Comparison of ENCODE assay signal across 1 cellular context in the genomic region with DNA sequence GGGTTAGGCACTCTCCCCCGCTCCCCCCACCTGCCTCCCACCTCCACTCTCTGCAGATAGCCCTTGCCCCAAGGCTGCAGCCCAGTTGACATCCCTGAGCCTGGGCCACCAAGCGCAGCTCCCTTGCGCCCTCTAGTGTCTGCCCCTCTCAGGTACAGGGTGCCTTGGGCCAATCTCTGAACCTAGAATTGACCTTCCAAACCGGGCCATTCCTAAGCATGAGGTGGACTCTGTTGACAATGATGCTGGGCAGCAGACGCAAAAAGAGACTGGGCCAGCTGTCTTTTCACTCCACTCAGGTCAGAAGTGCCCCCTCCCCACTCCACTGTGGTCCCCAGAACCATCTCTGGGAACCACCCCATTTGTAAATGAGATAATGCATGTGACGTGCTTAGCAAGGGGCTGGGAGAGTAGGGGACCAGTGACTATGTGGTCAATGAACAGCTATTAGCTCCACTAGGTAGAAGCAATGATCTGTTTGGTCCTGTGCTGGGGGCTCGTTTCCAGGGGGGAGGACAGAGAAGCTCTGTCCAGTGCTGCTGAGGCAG.
TF ChIP-seq lines count a peak whose summit lies in the region.

No MANE protein-coding gene starts in this region.

TF ChIP-seq in HepG2, 621 proteins besides CTCF, POLR2A, EP300 and RAD21 (continued from another document and continues in another):
- TF ChIP-seq ZBTB40 (IDR thresholded peaks at IDR 0.05) (no peak), ZBTB40 (CRISPR knock-in tag; IDR thresholded peaks at IDR 0.05) (no peak), FOXO1 (CRISPR knock-in tag; IDR thresholded peaks at IDR 0.05) (peak; percentile 44; the same call in 1 of the 2 replicates), HIVEP1 (CRISPR knock-in tag; IDR thresholded peaks at IDR 0.05) (peak; percentile 28; the same call in 1 of the 2 replicates), ZNF615 (CRISPR knock-in tag; IDR thresholded peaks at IDR 0.05; ENCODE audit: borderline replicate concordance) (no peak), ZNF280D (CRISPR knock-in tag; IDR thresholded peaks at IDR 0.05) (0 out of 2 replicates have a peak, but pooled peaks have one; percentile 32), ARID4A (CRISPR knock-in tag; IDR thresholded peaks at IDR 0.05; ENCODE audit: borderline replicate concordance) (peak; percentile 19; the same call in 1 of the 2 replicates), ZNF572 (CRISPR knock-in tag; IDR thresholded peaks at IDR 0.05) (0 out of 2 replicates have a peak, but pooled peaks have one; percentile 47), ASH2L (IDR thresholded peaks at IDR 0.05; ENCODE audit: insufficient read length, low read depth, low read length) (no peak), SAP130 (CRISPR knock-in tag; IDR thresholded peaks at IDR 0.05; ENCODE audit: low read depth) (peak; percentile 39; the same call in 1 of the 2 replicates), ZSCAN25 (CRISPR knock-in tag; IDR thresholded peaks at IDR 0.05) (no peak), CEBPG (CRISPR knock-in tag; IDR thresholded peaks at IDR 0.05) (0 out of 2 replicates have a peak, but pooled peaks have one; percentile 16), RERE (CRISPR knock-in tag; IDR thresholded peaks at IDR 0.05; ENCODE audit: low read depth) (no peak), ZNF720 (CRISPR knock-in tag; IDR thresholded peaks at IDR 0.05) (no peak), ZNF567 (CRISPR knock-in tag; IDR thresholded peaks at IDR 0.05; ENCODE audit: borderline replicate concordance) (peak; percentile 47; the same call in 1 of the 2 replicates), KDM5B (CRISPR knock-in tag; IDR thresholded peaks at IDR 0.05; ENCODE audit: borderline replicate concordance) (peak; percentile 69), ZNF451 (CRISPR knock-in tag; IDR thresholded peaks at IDR 0.05) (peak; percentile 59; the same call in 1 of the 2 replicates), KDM2A (CRISPR knock-in tag; IDR thresholded peaks at IDR 0.05; ENCODE audit: borderline replicate concordance, low read depth) (peak; percentile 48; the same call in 1 of the 2 replicates), SP5 (CRISPR knock-in tag; IDR thresholded peaks at IDR 0.05; ENCODE audit: borderline replicate concordance, low read depth) (no peak), FOXA1 (IDR thresholded peaks at IDR 0.05) (no peak), FOXA1 (CRISPR knock-in tag; IDR thresholded peaks at IDR 0.05) (peak; percentile 54), FOSL2 (CRISPR knock-in tag; IDR thresholded peaks at IDR 0.05) (0 out of 2 replicates have a peak, but pooled peaks have one; percentile 7), ZNF576 (CRISPR knock-in tag; IDR thresholded peaks at IDR 0.05) (0 out of 2 replicates have a peak, but pooled peaks have one; percentile 74), NAIF1 (CRISPR knock-in tag; IDR thresholded peaks at IDR 0.05; ENCODE audit: borderline replicate concordance) (no peak), MATR3 (CRISPR knock-in tag; IDR thresholded peaks at IDR 0.05) (no peak), ZNF790 (CRISPR knock-in tag; IDR thresholded peaks at IDR 0.05; ENCODE audit: borderline replicate concordance) (no peak)
- TF ChIP-seq, protein P1, sequence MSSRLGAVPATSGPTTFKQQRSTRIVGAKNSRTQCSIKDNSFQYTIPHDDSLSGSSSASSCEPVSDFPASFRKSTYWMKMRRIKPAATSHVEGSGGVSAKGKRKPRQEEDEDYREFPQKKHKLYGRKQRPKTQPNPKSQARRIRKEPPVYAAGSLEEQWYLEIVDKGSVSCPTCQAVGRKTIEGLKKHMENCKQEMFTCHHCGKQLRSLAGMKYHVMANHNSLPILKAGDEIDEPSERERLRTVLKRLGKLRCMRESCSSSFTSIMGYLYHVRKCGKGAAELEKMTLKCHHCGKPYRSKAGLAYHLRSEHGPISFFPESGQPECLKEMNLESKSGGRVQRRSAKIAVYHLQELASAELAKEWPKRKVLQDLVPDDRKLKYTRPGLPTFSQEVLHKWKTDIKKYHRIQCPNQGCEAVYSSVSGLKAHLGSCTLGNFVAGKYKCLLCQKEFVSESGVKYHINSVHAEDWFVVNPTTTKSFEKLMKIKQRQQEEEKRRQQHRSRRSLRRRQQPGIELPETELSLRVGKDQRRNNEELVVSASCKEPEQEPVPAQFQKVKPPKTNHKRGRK (CRISPR knock-in tag; IDR thresholded peaks at IDR 0.05), result no peak
